Comparison of ENCODE assay signal across 8 cellular contexts in genomic region chr5:99104538-99105132, GRCh38.
A peak's percentile ranks its signal among the peaks of the same experiment; 100 is the strongest.
DNase-seq lines count a peak whose midpoint lies in the region; ATAC-seq, FAIRE-seq and TF ChIP-seq lines count a peak whose summit lies in the region.

No MANE protein-coding gene starts in this region.

- H3K4me1 ChIP-seq in right atrium auricular region (no peaks in the 10 kb centered on the region), testis (no peaks in the 10 kb centered on the region)

- H3K27me3 ChIP-seq in right atrium auricular region = no peaks in the 10 kb centered on the region
- H3K27me3 ChIP-seq in testis = no peaks in the 10 kb centered on the region

- peaks cover 0 to 2% (median 1%) of the 10 kb centered on the region in 3 donors for H3K4me1 Mint-ChIP-seq in T-cell

- no peaks in the 10 kb centered on the region for H3K36me3 ChIP-seq in right atrium auricular region
- no peaks in the 10 kb centered on the region for H3K36me3 ChIP-seq in testis (ENCODE audit: low read depth, missing control alignments)

- H3K9me3 Mint-ChIP-seq in T-cell = no peaks in the 10 kb centered on the region

- intact Hi-C loops in cardiac septum (cut with DNase I) = no loop called here
- intact Hi-C loops in testis (cut with DNase I; ENCODE audit: low total_unique reads) = no loop called here

- TF ChIP-seq CTCF in right atrium auricular region (IDR thresholded peaks at IDR 0.05) = peak; percentile 39 to 73
- peak; percentile 19 to 72 (median 45) for TF ChIP-seq CTCF in testis (IDR thresholded peaks at IDR 0.05)

- H3K27ac ChIP-seq in right atrium auricular region = no peak overlapping the region
- H3K27ac ChIP-seq in testis = no peak overlapping the region

- peak; percentile 86 for FAIRE-seq in TTC549 (lab: Jason Lieb, UNC)

- H3K36me3 Mint-ChIP-seq in T-cell = no peaks in the 10 kb centered on the region

- POLR2A ChIA-PET in T-cell (lab: Charles Lee) = no interaction called here

- no peak overlapping the region for H3K4me3 Mint-ChIP-seq in T-cell

- no peak overlapping the region for H3K27ac Mint-ChIP-seq in T-cell

- CTCF ChIA-PET in T-cell (lab: Charles Lee) = interaction anchor here (0.5 to 3.0 kb wide), 18 partner anchors 8 to 1578 kb away, joined by 3 to 13 read pairs (median 4); no protein-coding TSS in a partner anchor

- H3K9me3 ChIP-seq in right atrium auricular region (no peaks in the 10 kb centered on the region), testis (no peaks in the 10 kb centered on the region)

- H3K27me3 Mint-ChIP-seq in T-cell = peaks cover 0 to 8% of the 10 kb centered on the region in 2 donors

- no peak for DNase-seq in right atrium auricular region (ENCODE audit: low spot score)
- no peak for DNase-seq in cardiac septum (ENCODE audit: low spot score)
- DNase-seq in NCI-H1105 treated with DMSO at 0.1 percent for 48 hours (lab: John Stamatoyannopoulos, UW) = peak; percentile 46
- peak; percentile 54 for DNase-seq in glomerular visceral epithelial cell (ENCODE audit: extremely low spot score)
- DNase-seq in testis = no peak
- DNase-seq in activated naive CD4-positive, alpha-beta T cell (lab: John Stamatoyannopoulos, UW) = no peak
- DNase-seq in T-cell = no peak

- no peak overlapping the region for H3K4me3 ChIP-seq in right atrium auricular region
- no peak overlapping the region for H3K4me3 ChIP-seq in testis

- WGBS in testis, 2 donors = 12 to 15% methylated on average over 2 of the region's 2 CpGs

- ATAC-seq in T-cell (replicated peaks in 1 of 4) = no peak

- TF ChIP-seq POLR2A in testis (IDR thresholded peaks at IDR 0.05) = no peak

Comparison
In these comparisons a context has a peak if more than half of its experiments do, and no peak if none do; other contexts are left out.
1. DNase-seq: peak in NCI-H1105 treated with DMSO at 0.1 percent for 48 hours (single experiment) and glomerular visceral epithelial cell (single experiment); none in right atrium auricular region (single experiment), cardiac septum (single experiment), testis (single experiment), activated naive CD4-positive, alpha-beta T cell (0 of 4) and T-cell (0 of 34).